ENCODE assay signal across 31 cellular contexts in the genomic region with DNA sequence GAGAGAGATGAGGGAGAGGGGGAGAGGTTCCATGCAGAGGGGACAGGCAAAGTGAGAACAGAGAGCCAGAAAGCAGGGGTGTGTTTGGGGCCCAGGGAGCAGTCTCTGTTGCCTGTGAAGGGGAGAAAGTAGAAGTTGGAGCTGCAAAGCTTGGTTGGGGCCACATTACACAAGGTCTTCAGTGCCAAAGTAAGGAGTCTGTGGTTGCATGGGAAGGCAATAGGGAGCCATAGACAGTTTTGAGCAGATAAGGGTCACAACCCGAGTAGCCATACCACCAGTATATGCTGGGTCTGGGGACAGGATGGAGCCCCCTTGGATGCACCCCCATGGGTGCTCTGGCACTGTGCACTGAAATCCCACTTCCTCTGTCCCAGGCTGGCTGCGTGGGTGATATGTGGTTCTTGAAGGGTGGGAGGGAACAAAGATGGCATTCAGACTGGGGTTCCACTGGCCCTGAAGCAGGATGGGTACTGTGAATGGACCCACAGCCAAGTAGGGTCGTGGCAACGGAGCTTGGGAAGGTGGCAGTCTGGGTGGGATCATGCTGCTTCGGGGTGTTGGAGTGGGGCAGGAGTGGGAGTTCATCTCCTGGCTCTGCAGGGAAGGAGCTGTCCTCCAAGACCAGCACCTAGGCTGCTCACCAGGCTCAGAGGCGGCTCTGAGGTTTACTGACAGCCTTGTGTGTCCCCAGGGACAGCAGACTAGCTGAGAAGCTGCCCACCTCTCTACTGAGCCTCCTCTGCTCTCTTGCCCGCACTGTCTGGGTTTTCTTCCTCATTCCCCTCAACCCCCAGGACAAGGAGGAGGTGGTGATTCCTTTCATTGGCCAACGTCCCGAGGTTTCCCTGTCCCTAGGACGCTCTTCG. TPM values are rescaled to one million over a fixed set of nuclear protein-coding genes. Genes with fewer than 3 reads are reported as not detected.
A peak's percentile ranks its signal among the peaks of the same experiment; 100 is the strongest.
DNase-seq lines count a peak whose midpoint lies in the region; ATAC-seq, FAIRE-seq and TF ChIP-seq lines count a peak whose summit lies in the region.
"Had no signal": no experiment of that assay in that cellular context is flagged by ENCODE, and none has a peak within 500 bp of the region (broad histone marks: within the 10 kb centered on the region; RNA-seq: fewer than 3 reads in every experiment).

No MANE protein-coding gene starts in this region.

- H3K36me3 ChIP-seq in HUES48 (ENCODE audit: control insufficient read depth, insufficient read depth, low read length) = peaks cover 5% of the 10 kb centered on the region; the same call in 1 of the 2 replicates
- H3K36me3 ChIP-seq in GM12878 (ENCODE audit: control insufficient read depth in 2 of 2, insufficient read depth in 2 of 2, low read length in 1 of 2) = no peaks in the 10 kb centered on the region
- no peaks in the 10 kb centered on the region for H3K36me3 ChIP-seq in neural cell (ENCODE audit: insufficient read depth, low read length)
- H3K36me3 ChIP-seq: BE2C, esophagus muscularis mucosa, SJSA1, transverse colon had no signal

- peak; percentile 28 for DNase-seq in COLO829 (ENCODE audit: low spot score)
- no peak for DNase-seq in GM12878 (ENCODE audit: low read depth, low spot score)
- no peak for DNase-seq in 8988T
- no peak for DNase-seq in SIG-M5 (lab: John Stamatoyannopoulos, UW)
- no peak for DNase-seq in COLO668 (lab: John Stamatoyannopoulos, UW; ENCODE audit: unreplicated experiment)
- no peak for DNase-seq in NCI-H526 (lab: John Stamatoyannopoulos, UW)
- DNase-seq: activated CD4-positive, alpha-beta T cell treated with anti-CD3 and anti-CD28 coated beads, Interleukin-2, amount 50 U/mL, for 48 hours; activated gamma-delta T cell treated with Interleukin-2 at 50 U/mL for 16 hours; activated T-cell treated with anti-CD3 and anti-CD28 coated beads, Interleukin-2, amount 50 U/mL, for 48 hours; BE2C; dermis blood vessel endothelial cell; foreskin fibroblast; Karpas-422; left ventricle myocardium superior; MV-4-11; NCI-H146; NCI-H226; NCI-H69; stimulated activated CD4-positive, alpha-beta T cell treated with anti-CD3 and anti-CD28 coated beads, Interleukin-4, amount 100 ng/mL, for 1 hour; transverse colon had no signal

- RAD21 ChIA-PET in GM12878 (lab: Charles Lee; ENCODE audit: unreplicated experiment) = interaction anchor here (0.8 kb wide), 1 partner anchor 40 kb away, joined by 3 read pairs; a partner anchor contains a TSS

- no peak for TF ChIP-seq POLR2A in GM12878 (IDR thresholded peaks at IDR 0.05; ENCODE audit: low read depth, low read length)

- 6% methylated on average over 11 of the region's 11 CpGs for WGBS in GM12878 (ENCODE audit: insufficient coverage, insufficient replicate concordance, low lambda C conversion rate, missing lambda C conversion rate)

- H3K4me3 ChIP-seq in HUES48 (ENCODE audit: low read depth, low read length) (no peak overlapping the region), GM12878 (no peak overlapping the region), neural cell (ENCODE audit: low read length) (peak overlapping the region; percentile 1)
- H3K4me3 ChIP-seq: esophagus muscularis mucosa, SJSA1, transverse colon had no signal

- SMC1A ChIA-PET in GM12878 (lab: Charles Lee; ENCODE audit: uncharacterized antibody, unreplicated experiment) = no interaction called here

- TF ChIP-seq RAD21 in GM12878 (IDR thresholded peaks at IDR 0.05; ENCODE audit: insufficient read depth, low read depth, low read length) (no peak), neural cell (conservative IDR thresholded peaks at IDR 0.05) (no peak)

- POLR2A ChIA-PET in GM12878 (lab: Charles Lee) = no interaction called here

- H2AFZ ChIP-seq in GM12878 (ENCODE audit: control insufficient read depth, low read depth, low read length) = no peak overlapping the region
- no peak overlapping the region for H2AFZ ChIP-seq in neural cell (ENCODE audit: low read depth, low read length)

- H3K79me2 ChIP-seq in GM12878 (ENCODE audit: control insufficient read depth, insufficient read depth, low read length) (no peaks in the 10 kb centered on the region), neural cell (replicated peaks; ENCODE audit: insufficient read depth, low read length) (peaks cover 4% of the 10 kb centered on the region)

- CTCF ChIA-PET in GM12878 (lab: Yijun Ruan, JAX) = no interaction called here

- H3K9me2 ChIP-seq in neural cell (ENCODE audit: insufficient read depth, low read length) = no peaks in the 10 kb centered on the region

- peak overlapping the region; percentile 31 for H3K27ac ChIP-seq in HUES48 (ENCODE audit: low read depth, low read length)
- no peak overlapping the region for H3K27ac ChIP-seq in GM12878 (ENCODE audit: control insufficient read depth, insufficient read depth)
- no peak overlapping the region for H3K27ac ChIP-seq in neural cell (ENCODE audit: low read length)
- H3K27ac ChIP-seq: esophagus muscularis mucosa, SJSA1, transverse colon had no signal

- peak; percentile 58 for ATAC-seq in GM12878
- ATAC-seq: activated CD4-positive, CD25-positive, alpha-beta regulatory T cell treated with anti-CD3 and anti-CD28 coated beads, Interleukin-2, amount 50 U/mL, for 24 hours; HepG2; left ventricle myocardium superior; Panc1 had no signal

- H3K9ac ChIP-seq in HUES48 (ENCODE audit: low read depth, low read length) = no peak overlapping the region
- H3K9ac ChIP-seq in GM12878 (ENCODE audit: control insufficient read depth, insufficient read depth, low read length) = no peak overlapping the region
- H3K9ac ChIP-seq in neural cell (ENCODE audit: low read length) = no peak overlapping the region

- H3K9me3 ChIP-seq in HUES48 (ENCODE audit: control insufficient read depth, insufficient read depth, low read length) (no peaks in the 10 kb centered on the region), GM12878 (replicated peaks; ENCODE audit: control insufficient read depth, insufficient read depth, low read length) (no peaks in the 10 kb centered on the region), neural cell (ENCODE audit: low read length) (no peaks in the 10 kb centered on the region)
- H3K9me3 ChIP-seq: BE2C, esophagus muscularis mucosa, SJSA1, transverse colon had no signal

- H3K4me2 ChIP-seq in GM12878 (ENCODE audit: control insufficient read depth, insufficient read depth) (no peak overlapping the region), neural cell (ENCODE audit: low read length) (no peak overlapping the region)

- H3F3A ChIP-seq in neural cell (ENCODE audit: insufficient read depth, low read length, poor library complexity, severe bottlenecking) = no peaks in the 10 kb centered on the region

- FAIRE-seq in GM12878 (lab: Jason Lieb, UNC) = no peak
- FAIRE-seq: endometrium, HepG2, islet of Langerhans had no signal

- no TSS peak for BruUV-seq in GM12878 (replicated peaks; lab: Mats Ljungman, UMichigan)

- no peaks in the 10 kb centered on the region for H4K20me1 ChIP-seq in GM12878 (ENCODE audit: control insufficient read depth, insufficient read depth)
- H4K20me1 ChIP-seq in neural cell (ENCODE audit: insufficient read depth) = no peaks in the 10 kb centered on the region

- intact Hi-C loops in GM12878 (cut with micrococcal nuclease; ENCODE audit: unreplicated experiment) = no loop called here

- TF ChIP-seq CTCF in GM12878 (IDR thresholded peaks at IDR 0.05 in 2 of 3, conservative IDR thresholded peaks at IDR 0.05 in 1 of 3; ENCODE audit: control insufficient read depth in 2 of 3, extremely low read depth in 1 of 3, insufficient read depth in 1 of 3, low read depth in 3 of 3, low read length in 3 of 3) = no peak
- no peak for TF ChIP-seq CTCF in neural cell (IDR thresholded peaks at IDR 0.05; ENCODE audit: poor library complexity, severe bottlenecking)

- no peaks in the 10 kb centered on the region for H3K27me3 ChIP-seq in HUES48 (ENCODE audit: control insufficient read depth, insufficient read depth, low read length)
- peaks cover 2 to 7% of the 10 kb centered on the region in 2 experiments for H3K27me3 ChIP-seq in GM12878 (replicated peaks in 1 of 2; ENCODE audit: control insufficient read depth in 2 of 2, insufficient read depth in 2 of 2, low read length in 1 of 2)
- H3K27me3 ChIP-seq in neural cell (ENCODE audit: insufficient read depth, low read depth, low read length) = no peaks in the 10 kb centered on the region
- H3K27me3 ChIP-seq: BE2C had no signal

- no peak for TF ChIP-seq EP300 in GM12878 (IDR thresholded peaks at IDR 0.05; ENCODE audit: borderline replicate concordance in 1 of 2, control insufficient read depth in 1 of 2, low read depth in 2 of 2, low read length in 2 of 2)
- no peak for TF ChIP-seq EP300 in neural cell (conservative IDR thresholded peaks at IDR 0.05; ENCODE audit: poor library complexity, severe bottlenecking)

- in situ Hi-C loops in GM12878 (cut with MboI) = no loop called here

- H3K4me1 ChIP-seq in HUES48 (ENCODE audit: control insufficient read depth, insufficient read depth, low read length) (peaks cover 45% of the 10 kb centered on the region), GM12878 (ENCODE audit: control insufficient read depth, insufficient read depth, low read length) (no peaks in the 10 kb centered on the region; the same call in 1 of the 2 replicates)
- H3K4me1 ChIP-seq: SJSA1, transverse colon had no signal

RNA-seq across cellular contexts. Expression of a gene that starts 12.1 kb away (rescaled TPM):
- not detected in 2 replicates for total RNA-seq in GM12878 (2013; cell fraction: nucleolus; rRNA removed)
- total RNA-seq in GM12878 (2014; rRNA removed) (not detected in 2 replicates), GM12878 (2014; rRNA removed; fragmentation: Illumina TruSeq; extraction: Trizol) (0.04 and 0.05 TPM in 2 replicates), GM12878 (2021) (0.05 TPM in 1 of 2 replicates, not detected in the other)
- polyA plus RNA-seq in GM12878 (2011; ENCODE audit: low read depth) = not detected
- polyA plus RNA-seq in GM12878 (2011; rRNA removed) (0.01 TPM in 2 replicates), GM12878 (2014; fragmentation: Illumina TruSeq; extraction: Trizol) (not detected in 2 replicates), GM12878 (2014; fragmentation: Nextera tagmentation; extraction: Ambion mirVana) (under 1 TPM in 1 of 2 experiments, not detected in 1; 0.02 TPM), GM12878 (2014; rRNA removed) (0.01 TPM in 2 replicates), GM12878 (2016; fragmentation: Nextera tagmentation; extraction: Ambion mirVana) (under 1 TPM; 0.03 to 0.04 TPM), neural cell (33.5 and 35.5 TPM in 2 replicates)
- 0.01 and 0.02 TPM in 2 replicates for polyA plus RNA-seq in GM12878 (2011; cell fraction: cytosol; rRNA removed)
- polyA plus RNA-seq in GM12878 (2011; cell fraction: nucleus; rRNA removed) = 0.04 TPM in 1 of 2 replicates, not detected in the other
- polyA plus RNA-seq in GM12878 (2012) = 0.05 and 0.06 TPM in 2 replicates
- not detected in 2 replicates for polyA minus RNA-seq in GM12878 (2011; rRNA and poly(A)+ RNA removed)
- polyA minus RNA-seq in GM12878 (2011; cell fraction: cytosol; rRNA and poly(A)+ RNA removed) = not detected in 2 replicates
- polyA minus RNA-seq in GM12878 (2011; cell fraction: nucleus; rRNA and poly(A)+ RNA removed) = not detected in 2 replicates
- polyA minus RNA-seq in neural cell = 69.0 and 75.7 TPM in 2 replicates
- total RNA-seq: mesenteric fat pad, SJSA1 had no signal
- polyA plus RNA-seq: HepG2 had no signal

RNA-seq across cellular contexts. Expression of a gene that starts 22.6 kb away (rescaled TPM):
- total RNA-seq in GM12878 (2013; cell fraction: nucleolus; rRNA removed) = 28.5 and 28.7 TPM in 2 replicates
- 88.3 and 95.0 TPM in 2 replicates for total RNA-seq in GM12878 (2014; rRNA removed)
- total RNA-seq in GM12878 (2014; rRNA removed; fragmentation: Illumina TruSeq; extraction: Trizol) = 32.8 and 37.2 TPM in 2 replicates
- total RNA-seq in GM12878 (2021) = 58.0 and 59.1 TPM in 2 replicates
- 25.5 TPM for polyA plus RNA-seq in GM12878 (2011; ENCODE audit: low read depth)
- 33.2 and 48.3 TPM in 2 replicates for polyA plus RNA-seq in GM12878 (2011; rRNA removed)
- polyA plus RNA-seq in GM12878 (2011; cell fraction: cytosol; rRNA removed) = 91.7 and 111 TPM in 2 replicates
- polyA plus RNA-seq in GM12878 (2011; cell fraction: nucleus; rRNA removed) = 79.7 and 86.5 TPM in 2 replicates
- polyA plus RNA-seq in GM12878 (2012) = 46.9 and 51.3 TPM in 2 replicates
- polyA plus RNA-seq in GM12878 (2014; fragmentation: Illumina TruSeq; extraction: Trizol) = 21.5 and 42.6 TPM in 2 replicates
- 1 to 10 TPM; 3.5 to 8.0 TPM for polyA plus RNA-seq in GM12878 (2014; fragmentation: Nextera tagmentation; extraction: Ambion mirVana)
- polyA plus RNA-seq in GM12878 (2014; rRNA removed) = 80.5 and 85.1 TPM in 2 replicates
- 10 to 100 TPM; 75.4 to 86.5 TPM for polyA plus RNA-seq in GM12878 (2016; fragmentation: Nextera tagmentation; extraction: Ambion mirVana)
- polyA minus RNA-seq in GM12878 (2011; rRNA and poly(A)+ RNA removed) = 35.5 and 55.6 TPM in 2 replicates
- 14.3 and 15.2 TPM in 2 replicates for polyA minus RNA-seq in GM12878 (2011; cell fraction: cytosol; rRNA and poly(A)+ RNA removed)
- polyA minus RNA-seq in GM12878 (2011; cell fraction: nucleus; rRNA and poly(A)+ RNA removed) = 20.7 and 30.7 TPM in 2 replicates
- 182 and 203 TPM in 2 replicates for polyA plus RNA-seq in neural cell
- polyA minus RNA-seq in neural cell = 88.1 and 104 TPM in 2 replicates

RNA-seq across cellular contexts. Expression of a gene that starts 32.3 kb away (rescaled TPM):
- total RNA-seq in GM12878 (2013; cell fraction: nucleolus; rRNA removed) = 16.5 and 18.6 TPM in 2 replicates
- total RNA-seq in GM12878 (2014; rRNA removed) = 12.8 and 16.1 TPM in 2 replicates
- total RNA-seq in GM12878 (2014; rRNA removed; fragmentation: Illumina TruSeq; extraction: Trizol) = 5.8 and 7.9 TPM in 2 replicates
- total RNA-seq in GM12878 (2021) = 10.0 and 12.7 TPM in 2 replicates
- polyA plus RNA-seq in GM12878 (2011; ENCODE audit: low read depth) = 3.4 TPM
- 3.5 and 7.7 TPM in 2 replicates for polyA plus RNA-seq in GM12878 (2011; rRNA removed)
- 16.6 and 20.6 TPM in 2 replicates for polyA plus RNA-seq in GM12878 (2011; cell fraction: cytosol; rRNA removed)
- polyA plus RNA-seq in GM12878 (2011; cell fraction: nucleus; rRNA removed) = 19.7 and 25.2 TPM in 2 replicates
- 7.0 and 9.5 TPM in 2 replicates for polyA plus RNA-seq in GM12878 (2012)
- 2.3 and 7.0 TPM in 2 replicates for polyA plus RNA-seq in GM12878 (2014; fragmentation: Illumina TruSeq; extraction: Trizol)
- polyA plus RNA-seq in GM12878 (2014; fragmentation: Nextera tagmentation; extraction: Ambion mirVana) = 1 to 10 TPM; 3.0 to 4.1 TPM
- 14.6 and 16.3 TPM in 2 replicates for polyA plus RNA-seq in GM12878 (2014; rRNA removed)
- 10 to 100 TPM; 14.5 to 17.4 TPM for polyA plus RNA-seq in GM12878 (2016; fragmentation: Nextera tagmentation; extraction: Ambion mirVana)
- 3.9 and 9.0 TPM in 2 replicates for polyA minus RNA-seq in GM12878 (2011; rRNA and poly(A)+ RNA removed)
- 5.7 and 8.3 TPM in 2 replicates for polyA minus RNA-seq in GM12878 (2011; cell fraction: cytosol; rRNA and poly(A)+ RNA removed)
- 4.1 and 5.5 TPM in 2 replicates for polyA minus RNA-seq in GM12878 (2011; cell fraction: nucleus; rRNA and poly(A)+ RNA removed)
- 4.4 and 5.7 TPM in 2 replicates for polyA plus RNA-seq in neural cell
- 2.2 and 3.4 TPM in 2 replicates for polyA minus RNA-seq in neural cell

RNA-seq across cellular contexts. Expression of a gene that starts 39.6 kb away (rescaled TPM):
- total RNA-seq in GM12878 (2013; cell fraction: nucleolus; rRNA removed) = 2.1 and 2.8 TPM in 2 replicates
- total RNA-seq in GM12878 (2014; rRNA removed) (37.1 TPM in 2 replicates), GM12878 (2014; rRNA removed; fragmentation: Illumina TruSeq; extraction: Trizol) (15.7 and 16.8 TPM in 2 replicates), GM12878 (2021) (15.9 and 17.8 TPM in 2 replicates)
- 6.0 TPM for polyA plus RNA-seq in GM12878 (2011; ENCODE audit: low read depth)
- polyA plus RNA-seq in GM12878 (2011; rRNA removed) (9.2 and 17.0 TPM in 2 replicates), GM12878 (2014; fragmentation: Illumina TruSeq; extraction: Trizol) (10.5 and 18.4 TPM in 2 replicates), GM12878 (2014; fragmentation: Nextera tagmentation; extraction: Ambion mirVana) (1 to 10 TPM; 6.0 to 9.3 TPM), GM12878 (2014; rRNA removed) (38.2 and 42.1 TPM in 2 replicates), GM12878 (2016; fragmentation: Nextera tagmentation; extraction: Ambion mirVana) (10 to 100 TPM; 26.7 to 32.4 TPM), neural cell (0.68 and 2.3 TPM in 2 replicates)
- 22.8 and 30.1 TPM in 2 replicates for polyA plus RNA-seq in GM12878 (2011; cell fraction: cytosol; rRNA removed)
- polyA plus RNA-seq in GM12878 (2011; cell fraction: nucleus; rRNA removed) = 7.0 and 8.4 TPM in 2 replicates
- polyA plus RNA-seq in GM12878 (2012) = 10.7 and 13.9 TPM in 2 replicates
- polyA minus RNA-seq in GM12878 (2011; rRNA and poly(A)+ RNA removed) = 8.3 and 19.1 TPM in 2 replicates
- polyA minus RNA-seq in GM12878 (2011; cell fraction: cytosol; rRNA and poly(A)+ RNA removed) = 5.1 TPM in 2 replicates
- polyA minus RNA-seq in GM12878 (2011; cell fraction: nucleus; rRNA and poly(A)+ RNA removed) = 1.1 and 3.2 TPM in 2 replicates
- polyA minus RNA-seq in neural cell = 0.69 and 1.2 TPM in 2 replicates
- total RNA-seq: G401 had no signal

RNA-seq across cellular contexts. Expression of a gene that starts 48.9 kb away (rescaled TPM):
- 28.0 and 33.3 TPM in 2 replicates for total RNA-seq in GM12878 (2013; cell fraction: nucleolus; rRNA removed)
- total RNA-seq in GM12878 (2014; rRNA removed) (9.4 and 10.0 TPM in 2 replicates), GM12878 (2014; rRNA removed; fragmentation: Illumina TruSeq; extraction: Trizol) (4.2 and 4.8 TPM in 2 replicates), GM12878 (2021) (12.9 and 13.2 TPM in 2 replicates)
- 5.1 TPM for polyA plus RNA-seq in GM12878 (2011; ENCODE audit: low read depth)
- polyA plus RNA-seq in GM12878 (2011; rRNA removed) (4.1 and 6.3 TPM in 2 replicates), GM12878 (2014; fragmentation: Illumina TruSeq; extraction: Trizol) (1.1 and 4.0 TPM in 2 replicates), GM12878 (2014; fragmentation: Nextera tagmentation; extraction: Ambion mirVana) (1 to 10 TPM in 1 of 2 experiments, under 1 TPM in 1; 0.77 to 1.5 TPM), GM12878 (2014; rRNA removed) (17.5 and 22.4 TPM in 2 replicates), GM12878 (2016; fragmentation: Nextera tagmentation; extraction: Ambion mirVana) (10 to 100 TPM; 11.7 to 12.9 TPM), neural cell (119 and 126 TPM in 2 replicates)
- polyA plus RNA-seq in GM12878 (2011; cell fraction: cytosol; rRNA removed) = 10.1 and 14.8 TPM in 2 replicates
- 56.2 and 62.8 TPM in 2 replicates for polyA plus RNA-seq in GM12878 (2011; cell fraction: nucleus; rRNA removed)
- polyA plus RNA-seq in GM12878 (2012) = 18.5 and 22.0 TPM in 2 replicates
- 5.9 and 11.3 TPM in 2 replicates for polyA minus RNA-seq in GM12878 (2011; rRNA and poly(A)+ RNA removed)
- 2.4 and 5.2 TPM in 2 replicates for polyA minus RNA-seq in GM12878 (2011; cell fraction: cytosol; rRNA and poly(A)+ RNA removed)
- polyA minus RNA-seq in GM12878 (2011; cell fraction: nucleus; rRNA and poly(A)+ RNA removed) = 21.2 and 22.9 TPM in 2 replicates
- 47.3 and 56.0 TPM in 2 replicates for polyA minus RNA-seq in neural cell

Comparison
In these comparisons a context has a peak if more than half of its experiments do, and no peak if none do; other contexts are left out.
1. RNA of a gene that starts 12.1 kb away (polyA plus RNA-seq): 33.5 to 35.5 TPM in neural cell; 0.01 to 0.06 TPM in GM12878; every median in the first group is over 10 times any median in the second.